Comparison of ENCODE assay signal across 2 cellular contexts in the genomic region with DNA sequence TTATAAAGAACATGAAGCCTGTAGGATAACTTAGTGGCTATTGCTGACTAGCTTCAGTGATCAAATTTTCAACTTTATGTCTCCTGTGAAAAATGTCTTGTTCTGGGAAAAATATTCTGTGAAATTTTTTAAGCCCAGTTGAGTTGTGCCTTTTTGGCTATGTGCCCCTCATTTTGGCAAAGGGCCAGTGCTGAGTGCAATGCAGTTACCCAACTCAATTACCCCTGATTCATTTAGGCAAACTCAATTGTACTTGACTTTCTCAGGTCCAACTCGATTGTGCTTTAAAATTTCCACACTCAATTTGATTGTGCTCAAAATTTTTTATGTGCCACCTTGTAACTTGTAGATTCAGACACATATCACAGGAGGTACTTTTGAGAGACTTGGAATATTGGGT.
TF ChIP-seq lines count a peak whose summit lies in the region.

No MANE protein-coding gene starts in this region.

TF ChIP-seq in SK-N-SH, 30 proteins besides CTCF, POLR2A, EP300 and RAD21 (continued from another document):
- TF ChIP-seq SMC3 (IDR thresholded peaks at IDR 0.05; ENCODE audit: low read depth, low read length) (no peak), YY1 (IDR thresholded peaks at IDR 0.05; ENCODE audit: low read depth) (no peak), NFIC (IDR thresholded peaks at IDR 0.05; ENCODE audit: borderline replicate concordance) (0 out of 2 replicates have a peak, but pooled peaks have one; percentile 20), CHD2 (IDR thresholded peaks at IDR 0.05; ENCODE audit: low read length, partially characterized antibody) (no peak)

TF ChIP-seq in GM23338, 12 proteins besides CTCF, POLR2A, EP300 and RAD21:
- TF ChIP-seq, protein P1, sequence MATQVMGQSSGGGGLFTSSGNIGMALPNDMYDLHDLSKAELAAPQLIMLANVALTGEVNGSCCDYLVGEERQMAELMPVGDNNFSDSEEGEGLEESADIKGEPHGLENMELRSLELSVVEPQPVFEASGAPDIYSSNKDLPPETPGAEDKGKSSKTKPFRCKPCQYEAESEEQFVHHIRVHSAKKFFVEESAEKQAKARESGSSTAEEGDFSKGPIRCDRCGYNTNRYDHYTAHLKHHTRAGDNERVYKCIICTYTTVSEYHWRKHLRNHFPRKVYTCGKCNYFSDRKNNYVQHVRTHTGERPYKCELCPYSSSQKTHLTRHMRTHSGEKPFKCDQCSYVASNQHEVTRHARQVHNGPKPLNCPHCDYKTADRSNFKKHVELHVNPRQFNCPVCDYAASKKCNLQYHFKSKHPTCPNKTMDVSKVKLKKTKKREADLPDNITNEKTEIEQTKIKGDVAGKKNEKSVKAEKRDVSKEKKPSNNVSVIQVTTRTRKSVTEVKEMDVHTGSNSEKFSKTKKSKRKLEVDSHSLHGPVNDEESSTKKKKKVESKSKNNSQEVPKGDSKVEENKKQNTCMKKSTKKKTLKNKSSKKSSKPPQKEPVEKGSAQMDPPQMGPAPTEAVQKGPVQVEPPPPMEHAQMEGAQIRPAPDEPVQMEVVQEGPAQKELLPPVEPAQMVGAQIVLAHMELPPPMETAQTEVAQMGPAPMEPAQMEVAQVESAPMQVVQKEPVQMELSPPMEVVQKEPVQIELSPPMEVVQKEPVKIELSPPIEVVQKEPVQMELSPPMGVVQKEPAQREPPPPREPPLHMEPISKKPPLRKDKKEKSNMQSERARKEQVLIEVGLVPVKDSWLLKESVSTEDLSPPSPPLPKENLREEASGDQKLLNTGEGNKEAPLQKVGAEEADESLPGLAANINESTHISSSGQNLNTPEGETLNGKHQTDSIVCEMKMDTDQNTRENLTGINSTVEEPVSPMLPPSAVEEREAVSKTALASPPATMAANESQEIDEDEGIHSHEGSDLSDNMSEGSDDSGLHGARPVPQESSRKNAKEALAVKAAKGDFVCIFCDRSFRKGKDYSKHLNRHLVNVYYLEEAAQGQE (IDR thresholded peaks at IDR 0.05; ENCODE audit: unreplicated experiment) = no peak
- TF ChIP-seq JUNB (IDR thresholded peaks at IDR 0.05; ENCODE audit: unreplicated experiment) (no peak), EZH2phosphoT487 (IDR thresholded peaks at IDR 0.05; ENCODE audit: unreplicated experiment) (no peak), ZNF331 (CRISPR knock-in tag; IDR thresholded peaks at IDR 0.05; ENCODE audit: low read depth) (no peak), CREB1 (CRISPR knock-in tag; IDR thresholded peaks at IDR 0.05; ENCODE audit: low read depth) (no peak), EZH2 (IDR thresholded peaks at IDR 0.05; ENCODE audit: low read depth, unreplicated experiment) (no peak), ZNF114 (CRISPR knock-in tag; IDR thresholded peaks at IDR 0.05) (no peak), POLR2AphosphoS5 (IDR thresholded peaks at IDR 0.05; ENCODE audit: low read depth) (no peak), STAT1 (IDR thresholded peaks at IDR 0.05; ENCODE audit: unreplicated experiment) (no peak)
- TF ChIP-seq, protein P2, sequence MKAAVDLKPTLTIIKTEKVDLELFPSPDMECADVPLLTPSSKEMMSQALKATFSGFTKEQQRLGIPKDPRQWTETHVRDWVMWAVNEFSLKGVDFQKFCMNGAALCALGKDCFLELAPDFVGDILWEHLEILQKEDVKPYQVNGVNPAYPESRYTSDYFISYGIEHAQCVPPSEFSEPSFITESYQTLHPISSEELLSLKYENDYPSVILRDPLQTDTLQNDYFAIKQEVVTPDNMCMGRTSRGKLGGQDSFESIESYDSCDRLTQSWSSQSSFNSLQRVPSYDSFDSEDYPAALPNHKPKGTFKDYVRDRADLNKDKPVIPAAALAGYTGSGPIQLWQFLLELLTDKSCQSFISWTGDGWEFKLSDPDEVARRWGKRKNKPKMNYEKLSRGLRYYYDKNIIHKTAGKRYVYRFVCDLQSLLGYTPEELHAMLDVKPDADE (IDR thresholded peaks at IDR 0.05) = no peak
- TF ChIP-seq, protein P3, sequence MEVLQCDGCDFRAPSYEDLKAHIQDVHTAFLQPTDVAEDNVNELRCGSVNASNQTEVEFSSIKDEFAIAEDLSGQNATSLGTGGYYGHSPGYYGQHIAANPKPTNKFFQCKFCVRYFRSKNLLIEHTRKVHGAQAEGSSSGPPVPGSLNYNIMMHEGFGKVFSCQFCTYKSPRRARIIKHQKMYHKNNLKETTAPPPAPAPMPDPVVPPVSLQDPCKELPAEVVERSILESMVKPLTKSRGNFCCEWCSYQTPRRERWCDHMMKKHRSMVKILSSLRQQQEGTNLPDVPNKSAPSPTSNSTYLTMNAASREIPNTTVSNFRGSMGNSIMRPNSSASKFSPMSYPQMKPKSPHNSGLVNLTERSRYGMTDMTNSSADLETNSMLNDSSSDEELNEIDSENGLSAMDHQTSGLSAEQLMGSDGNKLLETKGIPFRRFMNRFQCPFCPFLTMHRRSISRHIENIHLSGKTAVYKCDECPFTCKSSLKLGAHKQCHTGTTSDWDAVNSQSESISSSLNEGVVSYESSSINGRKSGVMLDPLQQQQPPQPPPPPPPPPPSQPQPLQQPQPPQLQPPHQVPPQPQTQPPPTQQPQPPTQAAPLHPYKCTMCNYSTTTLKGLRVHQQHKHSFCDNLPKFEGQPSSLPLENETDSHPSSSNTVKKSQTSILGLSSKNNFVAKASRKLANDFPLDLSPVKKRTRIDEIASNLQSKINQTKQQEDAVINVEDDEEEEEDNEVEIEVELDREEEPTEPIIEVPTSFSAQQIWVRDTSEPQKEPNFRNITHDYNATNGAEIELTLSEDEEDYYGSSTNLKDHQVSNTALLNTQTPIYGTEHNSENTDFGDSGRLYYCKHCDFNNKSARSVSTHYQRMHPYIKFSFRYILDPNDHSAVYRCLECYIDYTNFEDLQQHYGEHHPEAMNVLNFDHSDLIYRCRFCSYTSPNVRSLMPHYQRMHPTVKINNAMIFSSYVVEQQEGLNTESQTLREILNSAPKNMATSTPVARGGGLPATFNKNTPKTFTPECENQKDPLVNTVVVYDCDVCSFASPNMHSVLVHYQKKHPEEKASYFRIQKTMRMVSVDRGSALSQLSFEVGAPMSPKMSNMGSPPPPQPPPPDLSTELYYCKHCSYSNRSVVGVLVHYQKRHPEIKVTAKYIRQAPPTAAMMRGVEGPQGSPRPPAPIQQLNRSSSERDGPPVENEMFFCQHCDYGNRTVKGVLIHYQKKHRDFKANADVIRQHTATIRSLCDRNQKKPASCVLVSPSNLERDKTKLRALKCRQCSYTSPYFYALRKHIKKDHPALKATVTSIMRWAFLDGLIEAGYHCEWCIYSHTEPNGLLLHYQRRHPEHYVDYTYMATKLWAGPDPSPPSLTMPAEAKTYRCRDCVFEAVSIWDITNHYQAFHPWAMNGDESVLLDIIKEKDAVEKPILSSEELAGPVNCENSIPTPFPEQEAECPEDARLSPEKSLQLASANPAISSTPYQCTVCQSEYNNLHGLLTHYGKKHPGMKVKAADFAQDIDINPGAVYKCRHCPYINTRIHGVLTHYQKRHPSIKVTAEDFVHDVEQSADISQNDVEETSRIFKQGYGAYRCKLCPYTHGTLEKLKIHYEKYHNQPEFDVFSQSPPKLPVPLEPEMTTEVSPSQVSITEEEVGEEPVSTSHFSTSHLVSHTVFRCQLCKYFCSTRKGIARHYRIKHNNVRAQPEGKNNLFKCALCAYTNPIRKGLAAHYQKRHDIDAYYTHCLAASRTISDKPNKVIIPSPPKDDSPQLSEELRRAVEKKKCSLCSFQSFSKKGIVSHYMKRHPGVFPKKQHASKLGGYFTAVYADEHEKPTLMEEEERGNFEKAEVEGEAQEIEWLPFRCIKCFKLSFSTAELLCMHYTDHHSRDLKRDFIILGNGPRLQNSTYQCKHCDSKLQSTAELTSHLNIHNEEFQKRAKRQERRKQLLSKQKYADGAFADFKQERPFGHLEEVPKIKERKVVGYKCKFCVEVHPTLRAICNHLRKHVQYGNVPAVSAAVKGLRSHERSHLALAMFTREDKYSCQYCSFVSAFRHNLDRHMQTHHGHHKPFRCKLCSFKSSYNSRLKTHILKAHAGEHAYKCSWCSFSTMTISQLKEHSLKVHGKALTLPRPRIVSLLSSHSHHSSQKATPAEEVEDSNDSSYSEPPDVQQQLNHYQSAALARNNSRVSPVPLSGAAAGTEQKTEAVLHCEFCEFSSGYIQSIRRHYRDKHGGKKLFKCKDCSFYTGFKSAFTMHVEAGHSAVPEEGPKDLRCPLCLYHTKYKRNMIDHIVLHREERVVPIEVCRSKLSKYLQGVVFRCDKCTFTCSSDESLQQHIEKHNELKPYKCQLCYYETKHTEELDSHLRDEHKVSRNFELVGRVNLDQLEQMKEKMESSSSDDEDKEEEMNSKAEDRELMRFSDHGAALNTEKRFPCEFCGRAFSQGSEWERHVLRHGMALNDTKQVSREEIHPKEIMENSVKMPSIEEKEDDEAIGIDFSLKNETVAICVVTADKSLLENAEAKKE (CRISPR knock-in tag; IDR thresholded peaks at IDR 0.05) = no peak
